In genomic region chr2:98912221-98912851, GRCh38 we compare ENCODE assay signal across 8 cellular contexts. TPM values are rescaled to one million over a fixed set of nuclear protein-coding genes. Genes with fewer than 3 reads are reported as not detected.
DNase-seq lines count a peak whose midpoint lies in the region; ATAC-seq and TF ChIP-seq lines count a peak whose summit lies in the region.

No MANE protein-coding gene starts in this region.

- peak; percentile 85 for DNase-seq in AG08395 (ENCODE audit: low spot score)
- DNase-seq in NCI-H1092 (lab: John Stamatoyannopoulos, UW), result peak; percentile 70
- peak in 54 of 58 donors; percentile 27 to 86 (median 62) for DNase-seq in anterior cingulate cortex (lab: John Stamatoyannopoulos, UW)
- DNase-seq in kidney epithelial cell (ENCODE audit: low read depth), result peak; percentile 76
- no peak for DNase-seq in activated T-cell treated with anti-CD3 and anti-CD28 coated beads, Interleukin-2, amount 50 U/mL, for 48 hours
- no peak for DNase-seq in activated naive CD4-positive, alpha-beta T cell treated with Interleukin-2 at 50 U/mL for 16 hours

- H3K4me3 ChIP-seq in kidney epithelial cell (ENCODE audit: low read depth, low read length), result no peak overlapping the region

- no peaks in the 10 kb centered on the region for H3K36me3 ChIP-seq in kidney epithelial cell (ENCODE audit: control insufficient read depth, insufficient read depth, low read length)

- H3K27me3 ChIP-seq in kidney epithelial cell (ENCODE audit: control insufficient read depth, insufficient read depth, low read length), result no peaks in the 10 kb centered on the region

- ATAC-seq in HG02852 (IDR thresholded peaks at IDR 0.05; ENCODE audit: unreplicated experiment) (no peak), GM18870 (IDR thresholded peaks at IDR 0.05; ENCODE audit: unreplicated experiment) (no peak)

- no peak for TF ChIP-seq CTCF in kidney epithelial cell (IDR thresholded peaks at IDR 0.05; ENCODE audit: insufficient read depth, low read length, poor library complexity, severe bottlenecking)

RNA-seq across cellular contexts. Expression of gene CRACDL, which starts 23.7 kb away (rescaled TPM):
- total RNA-seq in kidney epithelial cell, result 1.4 TPM in 2 replicates

Comparison
In these comparisons a context has a peak if more than half of its experiments do, and no peak if none do; other contexts are left out.
1. DNase-seq: peak in AG08395 (single experiment), NCI-H1092 (single experiment), anterior cingulate cortex (54 of 58) and kidney epithelial cell (single experiment); none in activated T-cell treated with anti-CD3 and anti-CD28 coated beads, Interleukin-2, amount 50 U/mL, for 48 hours (0 of 2) and activated naive CD4-positive, alpha-beta T cell treated with Interleukin-2 at 50 U/mL for 16 hours (single experiment).